ENCODE assay signal across 1 cellular context in genomic region chr17:19510903-19511302, GRCh38.
TF ChIP-seq lines count a peak whose summit lies in the region.

No MANE protein-coding gene starts in this region.

TF ChIP-seq in WTC11, 78 proteins besides CTCF, POLR2A, EP300 and RAD21 (continued from another document):
- no peak for TF ChIP-seq USF2 (CRISPR knock-in tag; IDR thresholded peaks at IDR 0.05)
- no peak for TF ChIP-seq FOXP1 (CRISPR knock-in tag; IDR thresholded peaks at IDR 0.05; ENCODE audit: borderline replicate concordance)
- TF ChIP-seq TEAD1 (CRISPR knock-in tag; IDR thresholded peaks at IDR 0.05), result no peak
- TF ChIP-seq NFE2L1 (CRISPR knock-in tag; IDR thresholded peaks at IDR 0.05), result no peak
- TF ChIP-seq ZMAT4 (CRISPR knock-in tag; IDR thresholded peaks at IDR 0.05), result no peak
- no peak for TF ChIP-seq HMGXB4 (CRISPR knock-in tag; IDR thresholded peaks at IDR 0.05)
- TF ChIP-seq SP1 (CRISPR knock-in tag; conservative IDR thresholded peaks at IDR 0.05), result no peak
